12 cellular contexts compared by ENCODE assay signal in genomic region chr11:2761131-2762030, GRCh38.
A peak's percentile ranks its signal among the peaks of the same experiment; 100 is the strongest.
DNase-seq lines count a peak whose midpoint lies in the region; ATAC-seq and TF ChIP-seq lines count a peak whose summit lies in the region.
"Had no signal": no experiment of that assay in that cellular context is flagged by ENCODE, and none has a peak within 500 bp of the region (broad histone marks: within the 10 kb centered on the region; RNA-seq: fewer than 3 reads in every experiment).

No MANE protein-coding gene starts in this region.

- ATAC-seq in Right ventricle myocardium inferior (no peak), natural killer cell (no peak), GM19395 (IDR thresholded peaks at IDR 0.05; ENCODE audit: unreplicated experiment) (no peak), HG03469 (IDR thresholded peaks at IDR 0.05; ENCODE audit: unreplicated experiment) (no peak)

- TF ChIP-seq CTCF in left ventricle myocardium inferior (IDR thresholded peaks at IDR 0.05; ENCODE audit: borderline replicate concordance), result no peak
- no peak for TF ChIP-seq CTCF in glutamatergic neuron (IDR thresholded peaks at IDR 0.05; ENCODE audit: partially characterized antibody, unreplicated experiment)
- TF ChIP-seq CTCF in natural killer cell (IDR thresholded peaks at IDR 0.05), result no peak
- no peak for TF ChIP-seq CTCF in GM13977 (IDR thresholded peaks at IDR 0.05; ENCODE audit: extremely low read depth, insufficient read depth, missing control alignments)

- no peak overlapping the region for H3K27ac ChIP-seq in left ventricle myocardium inferior (replicated peaks)
- H3K27ac ChIP-seq: neutrophil, SK-N-MC had no signal

- no peaks in the 10 kb centered on the region for H3K27me3 ChIP-seq in left ventricle myocardium inferior (ENCODE audit: low read depth)
- H3K27me3 ChIP-seq: neutrophil had no signal

- in situ Hi-C loops in GM13977 (cut with MboI; ENCODE audit: low pct_unique_long_range_greater_than_20kb, low sequenced_read_pairs, unreplicated experiment), result no loop called here

- H3K9me3 ChIP-seq in left ventricle myocardium inferior (replicated peaks), result peaks cover 11% of the 10 kb centered on the region
- H3K9me3 ChIP-seq: neutrophil had no signal

- no peaks in the 10 kb centered on the region for H3K36me3 ChIP-seq in left ventricle myocardium inferior
- H3K36me3 ChIP-seq: neutrophil had no signal

- H3K4me3 Mint-ChIP-seq in glutamatergic neuron (ENCODE audit: unreplicated experiment) (no peak overlapping the region), natural killer cell (no peak overlapping the region)
- H3K4me3 Mint-ChIP-seq: IgD-negative memory B cell had no signal

- peaks cover 10% of the 10 kb centered on the region for H3K4me1 Mint-ChIP-seq in glutamatergic neuron (ENCODE audit: low read depth, unreplicated experiment)
- no peaks in the 10 kb centered on the region for H3K4me1 Mint-ChIP-seq in natural killer cell
- H3K4me1 Mint-ChIP-seq: IgD-negative memory B cell had no signal

- intact Hi-C loops in Right ventricle myocardium inferior (cut with DNase I) (no loop called here), left ventricle myocardium inferior (cut with micrococcal nuclease) (no loop called here), natural killer cell (cut with micrococcal nuclease) (no loop called here)

- H3K4me1 ChIP-seq in left ventricle myocardium inferior, result no peaks in the 10 kb centered on the region

- H3K27ac Mint-ChIP-seq in glutamatergic neuron (ENCODE audit: unreplicated experiment) (no peak overlapping the region), natural killer cell (no peak overlapping the region)
- H3K27ac Mint-ChIP-seq: IgD-negative memory B cell had no signal

- H3K36me3 Mint-ChIP-seq in glutamatergic neuron (ENCODE audit: unreplicated experiment) (peaks cover 23% of the 10 kb centered on the region), natural killer cell (no peaks in the 10 kb centered on the region)

- H3K27me3 Mint-ChIP-seq in glutamatergic neuron (ENCODE audit: unreplicated experiment), result peaks cover 5% of the 10 kb centered on the region
- peaks cover 4 to 6% of the 10 kb centered on the region in 2 donors for H3K27me3 Mint-ChIP-seq in natural killer cell (ENCODE audit: low read depth in 2 of 2)
- H3K27me3 Mint-ChIP-seq: IgD-negative memory B cell had no signal

- H3K9me3 Mint-ChIP-seq in glutamatergic neuron (ENCODE audit: unreplicated experiment) (peaks cover 8% of the 10 kb centered on the region), natural killer cell (no peaks in the 10 kb centered on the region)

- no peak overlapping the region for H3K4me3 ChIP-seq in left ventricle myocardium inferior
- H3K4me3 ChIP-seq: SK-N-MC had no signal

- DNase-seq in Right ventricle myocardium inferior (ENCODE audit: missing footprints), result peak; percentile 49
- no peak for DNase-seq in left ventricle myocardium inferior
- DNase-seq in glutamatergic neuron, result peak; percentile 6
- peak; percentile 8 for DNase-seq in natural killer cell
- no peak for DNase-seq in GM13977 (ENCODE audit: low spot score)
- DNase-seq in cerebellum (ENCODE audit: low spot score), result no peak
- DNase-seq: NCI-H1092 had no signal

Comparison
In these comparisons a context has a peak if more than half of its experiments do, and no peak if none do; other contexts are left out.
1. DNase-seq: peak in Right ventricle myocardium inferior (single experiment), glutamatergic neuron (single experiment) and natural killer cell (single experiment); none in left ventricle myocardium inferior (single experiment), GM13977 (single experiment) and cerebellum (single experiment).